1 cellular context compared by ENCODE assay signal in the genomic region with DNA sequence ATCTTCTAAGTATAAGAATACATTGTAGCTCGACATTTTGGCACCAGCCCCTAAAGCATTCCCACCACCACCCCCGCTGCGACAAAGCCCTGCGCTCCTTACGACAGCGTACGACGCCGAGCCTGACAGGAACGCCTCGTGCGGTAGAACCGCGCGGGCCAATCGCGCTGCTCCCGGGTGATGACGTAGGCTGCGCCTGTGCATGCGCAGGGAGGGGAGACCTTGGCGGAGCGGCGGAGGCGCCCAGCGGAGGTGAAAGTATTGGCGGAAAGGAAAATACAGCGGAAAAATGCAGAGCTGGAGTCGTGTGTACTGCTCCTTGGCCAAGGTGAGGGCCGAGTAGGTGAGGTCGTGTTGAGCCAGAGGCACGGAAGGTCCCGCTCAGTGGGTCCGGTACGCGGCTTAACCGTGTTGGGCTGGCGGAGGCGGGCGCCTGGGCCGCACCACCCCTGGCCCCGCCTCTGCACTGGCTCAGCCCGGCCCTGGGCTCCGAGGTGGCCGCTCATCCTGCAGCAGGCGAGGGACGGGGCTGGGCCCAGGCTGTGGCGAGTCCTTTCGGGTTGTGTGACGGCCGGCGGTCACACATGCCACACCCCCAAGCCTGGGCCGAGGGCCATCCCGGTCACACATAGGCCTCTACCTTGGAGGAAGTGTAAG.
A peak's percentile ranks its signal among the peaks of the same experiment; 100 is the strongest.
TF ChIP-seq lines count a peak whose summit lies in the region.

Gene DLD, plus strand, starts transcription at position 222 of the 657 bp plus-strand sequence. Its CDS starts 68 bp downstream, at position 290.

TF ChIP-seq in HepG2, 621 proteins besides CTCF, POLR2A, EP300 and RAD21 (continued from another document and continues in another):
- TF ChIP-seq MLXIP (CRISPR knock-in tag; IDR thresholded peaks at IDR 0.05; ENCODE audit: borderline replicate concordance) (peak; percentile 40; the same call in 1 of the 2 replicates), NCOA5 (CRISPR knock-in tag; IDR thresholded peaks at IDR 0.05) (no peak), ZNF143 (CRISPR knock-in tag; IDR thresholded peaks at IDR 0.05) (peak; percentile 57), ZNF350 (CRISPR knock-in tag; IDR thresholded peaks at IDR 0.05; ENCODE audit: borderline replicate concordance, low read depth) (peak; percentile 88), ZNF3 (CRISPR knock-in tag; IDR thresholded peaks at IDR 0.05) (no peak), IKZF1 (IDR thresholded peaks at IDR 0.05) (no peak), ZNF496 (CRISPR knock-in tag; IDR thresholded peaks at IDR 0.05; ENCODE audit: insufficient replicate concordance) (no peak), ZNF292 (CRISPR knock-in tag; IDR thresholded peaks at IDR 0.05; ENCODE audit: borderline replicate concordance, low read depth) (0 out of 2 replicates have a peak, but pooled peaks have one; percentile 55), TFDP2 (CRISPR knock-in tag; IDR thresholded peaks at IDR 0.05) (peak; percentile 78), MEIS1 (CRISPR knock-in tag; IDR thresholded peaks at IDR 0.05; ENCODE audit: borderline replicate concordance) (peak; percentile 42; the same call in 1 of the 2 replicates), MTF1 (CRISPR knock-in tag; IDR thresholded peaks at IDR 0.05) (no peak), ELF4 (CRISPR knock-in tag; IDR thresholded peaks at IDR 0.05; ENCODE audit: borderline replicate concordance) (no peak), ATF5 (CRISPR knock-in tag; IDR thresholded peaks at IDR 0.05; ENCODE audit: low read depth) (no peak), ZMYM4 (CRISPR knock-in tag; IDR thresholded peaks at IDR 0.05) (peak; percentile 94), FOSL1 (CRISPR knock-in tag; IDR thresholded peaks at IDR 0.05; ENCODE audit: borderline replicate concordance) (no peak), DPF2 (CRISPR knock-in tag; IDR thresholded peaks at IDR 0.05; ENCODE audit: borderline replicate concordance, low read depth) (no peak), MZF1 (CRISPR knock-in tag; IDR thresholded peaks at IDR 0.05; ENCODE audit: borderline replicate concordance) (0 out of 2 replicates have a peak, but pooled peaks have one; percentile 76), ZNF484 (CRISPR knock-in tag; IDR thresholded peaks at IDR 0.05; ENCODE audit: borderline replicate concordance, low read depth) (no peak), ZNF160 (CRISPR knock-in tag; IDR thresholded peaks at IDR 0.05) (peak; percentile 25; the same call in 1 of the 2 replicates), ZNF318 (CRISPR knock-in tag; IDR thresholded peaks at IDR 0.05) (no peak; the same call in 1 of the 2 replicates), ZBTB1 (CRISPR knock-in tag; IDR thresholded peaks at IDR 0.05; ENCODE audit: borderline replicate concordance) (no peak), ATM (IDR thresholded peaks at IDR 0.05; ENCODE audit: borderline replicate concordance) (no peak)
- TF ChIP-seq, protein P1, sequence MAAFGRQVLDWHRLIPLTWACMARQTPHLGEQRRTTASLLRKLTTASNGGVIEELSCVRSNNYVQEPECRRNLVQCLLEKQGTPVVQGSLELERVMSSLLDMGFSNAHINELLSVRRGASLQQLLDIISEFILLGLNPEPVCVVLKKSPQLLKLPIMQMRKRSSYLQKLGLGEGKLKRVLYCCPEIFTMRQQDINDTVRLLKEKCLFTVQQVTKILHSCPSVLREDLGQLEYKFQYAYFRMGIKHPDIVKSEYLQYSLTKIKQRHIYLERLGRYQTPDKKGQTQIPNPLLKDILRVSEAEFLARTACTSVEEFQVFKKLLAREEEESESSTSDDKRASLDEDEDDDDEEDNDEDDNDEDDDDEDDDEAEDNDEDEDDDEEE (CRISPR knock-in tag; IDR thresholded peaks at IDR 0.05), result 0 out of 2 replicates have a peak, but pooled peaks have one; percentile 60
- TF ChIP-seq, protein P2, sequence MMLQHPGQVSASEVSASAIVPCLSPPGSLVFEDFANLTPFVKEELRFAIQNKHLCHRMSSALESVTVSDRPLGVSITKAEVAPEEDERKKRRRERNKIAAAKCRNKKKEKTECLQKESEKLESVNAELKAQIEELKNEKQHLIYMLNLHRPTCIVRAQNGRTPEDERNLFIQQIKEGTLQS (CRISPR knock-in tag; IDR thresholded peaks at IDR 0.05), result no peak
- TF ChIP-seq, protein P3, sequence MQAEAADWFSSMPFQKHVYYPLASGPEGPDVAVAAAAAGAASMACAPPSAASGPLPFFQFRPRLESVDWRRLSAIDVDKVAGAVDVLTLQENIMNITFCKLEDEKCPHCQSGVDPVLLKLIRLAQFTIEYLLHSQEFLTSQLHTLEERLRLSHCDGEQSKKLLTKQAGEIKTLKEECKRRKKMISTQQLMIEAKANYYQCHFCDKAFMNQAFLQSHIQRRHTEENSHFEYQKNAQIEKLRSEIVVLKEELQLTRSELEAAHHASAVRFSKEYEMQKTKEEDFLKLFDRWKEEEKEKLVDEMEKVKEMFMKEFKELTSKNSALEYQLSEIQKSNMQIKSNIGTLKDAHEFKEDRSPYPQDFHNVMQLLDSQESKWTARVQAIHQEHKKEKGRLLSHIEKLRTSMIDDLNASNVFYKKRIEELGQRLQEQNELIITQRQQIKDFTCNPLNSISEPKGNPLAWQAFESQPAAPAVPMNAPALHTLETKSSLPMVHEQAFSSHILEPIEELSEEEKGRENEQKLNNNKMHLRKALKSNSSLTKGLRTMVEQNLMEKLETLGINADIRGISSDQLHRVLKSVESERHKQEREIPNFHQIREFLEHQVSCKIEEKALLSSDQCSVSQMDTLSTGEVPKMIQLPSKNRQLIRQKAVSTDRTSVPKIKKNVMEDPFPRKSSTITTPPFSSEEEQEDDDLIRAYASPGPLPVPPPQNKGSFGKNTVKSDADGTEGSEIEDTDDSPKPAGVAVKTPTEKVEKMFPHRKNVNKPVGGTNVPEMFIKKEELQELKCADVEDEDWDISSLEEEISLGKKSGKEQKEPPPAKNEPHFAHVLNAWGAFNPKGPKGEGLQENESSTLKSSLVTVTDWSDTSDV (CRISPR knock-in tag; IDR thresholded peaks at IDR 0.05), result no peak
- TF ChIP-seq, protein P4, sequence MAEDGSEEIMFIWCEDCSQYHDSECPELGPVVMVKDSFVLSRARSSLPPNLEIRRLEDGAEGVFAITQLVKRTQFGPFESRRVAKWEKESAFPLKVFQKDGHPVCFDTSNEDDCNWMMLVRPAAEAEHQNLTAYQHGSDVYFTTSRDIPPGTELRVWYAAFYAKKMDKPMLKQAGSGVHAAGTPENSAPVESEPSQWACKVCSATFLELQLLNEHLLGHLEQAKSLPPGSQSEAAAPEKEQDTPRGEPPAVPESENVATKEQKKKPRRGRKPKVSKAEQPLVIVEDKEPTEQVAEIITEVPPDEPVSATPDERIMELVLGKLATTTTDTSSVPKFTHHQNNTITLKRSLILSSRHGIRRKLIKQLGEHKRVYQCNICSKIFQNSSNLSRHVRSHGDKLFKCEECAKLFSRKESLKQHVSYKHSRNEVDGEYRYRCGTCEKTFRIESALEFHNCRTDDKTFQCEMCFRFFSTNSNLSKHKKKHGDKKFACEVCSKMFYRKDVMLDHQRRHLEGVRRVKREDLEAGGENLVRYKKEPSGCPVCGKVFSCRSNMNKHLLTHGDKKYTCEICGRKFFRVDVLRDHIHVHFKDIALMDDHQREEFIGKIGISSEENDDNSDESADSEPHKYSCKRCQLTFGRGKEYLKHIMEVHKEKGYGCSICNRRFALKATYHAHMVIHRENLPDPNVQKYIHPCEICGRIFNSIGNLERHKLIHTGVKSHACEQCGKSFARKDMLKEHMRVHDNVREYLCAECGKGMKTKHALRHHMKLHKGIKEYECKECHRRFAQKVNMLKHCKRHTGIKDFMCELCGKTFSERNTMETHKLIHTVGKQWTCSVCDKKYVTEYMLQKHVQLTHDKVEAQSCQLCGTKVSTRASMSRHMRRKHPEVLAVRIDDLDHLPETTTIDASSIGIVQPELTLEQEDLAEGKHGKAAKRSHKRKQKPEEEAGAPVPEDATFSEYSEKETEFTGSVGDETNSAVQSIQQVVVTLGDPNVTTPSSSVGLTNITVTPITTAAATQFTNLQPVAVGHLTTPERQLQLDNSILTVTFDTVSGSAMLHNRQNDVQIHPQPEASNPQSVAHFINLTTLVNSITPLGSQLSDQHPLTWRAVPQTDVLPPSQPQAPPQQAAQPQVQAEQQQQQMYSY (CRISPR knock-in tag; IDR thresholded peaks at IDR 0.05), result no peak
- TF ChIP-seq, protein P5, sequence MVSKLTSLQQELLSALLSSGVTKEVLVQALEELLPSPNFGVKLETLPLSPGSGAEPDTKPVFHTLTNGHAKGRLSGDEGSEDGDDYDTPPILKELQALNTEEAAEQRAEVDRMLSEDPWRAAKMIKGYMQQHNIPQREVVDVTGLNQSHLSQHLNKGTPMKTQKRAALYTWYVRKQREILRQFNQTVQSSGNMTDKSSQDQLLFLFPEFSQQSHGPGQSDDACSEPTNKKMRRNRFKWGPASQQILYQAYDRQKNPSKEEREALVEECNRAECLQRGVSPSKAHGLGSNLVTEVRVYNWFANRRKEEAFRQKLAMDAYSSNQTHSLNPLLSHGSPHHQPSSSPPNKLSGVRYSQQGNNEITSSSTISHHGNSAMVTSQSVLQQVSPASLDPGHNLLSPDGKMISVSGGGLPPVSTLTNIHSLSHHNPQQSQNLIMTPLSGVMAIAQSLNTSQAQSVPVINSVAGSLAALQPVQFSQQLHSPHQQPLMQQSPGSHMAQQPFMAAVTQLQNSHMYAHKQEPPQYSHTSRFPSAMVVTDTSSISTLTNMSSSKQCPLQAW (CRISPR knock-in tag; IDR thresholded peaks at IDR 0.05), result no peak; the same call in 1 of the 2 replicates
